ENCODE assay signal across 18 cellular contexts in genomic region chr15:63765338-63765737, GRCh38.
DNase-seq lines count a peak whose midpoint lies in the region; ATAC-seq and TF ChIP-seq lines count a peak whose summit lies in the region.
"Had no signal": no experiment of that assay in that cellular context is flagged by ENCODE, and none has a peak within 500 bp of the region (broad histone marks: within the 10 kb centered on the region; RNA-seq: fewer than 3 reads in every experiment).

No MANE protein-coding gene starts in this region.

- peaks cover 42% of the 10 kb centered on the region for H3K4me1 ChIP-seq in CD4-positive, alpha-beta memory T cell (ENCODE audit: insufficient read depth, low read length)
- H3K4me1 ChIP-seq in HUES6 (ENCODE audit: control insufficient read depth, insufficient read depth, low read length), result peaks cover 41% of the 10 kb centered on the region
- peaks cover 4% of the 10 kb centered on the region for H3K4me1 ChIP-seq in OCI-LY7 (ENCODE audit: insufficient read depth, low read length, poor library complexity, severe bottlenecking)
- H3K4me1 ChIP-seq: colonic mucosa had no signal

- H3K36me3 Mint-ChIP-seq in CD4-positive, alpha-beta memory T cell, result peaks cover 4 to 30% of the 10 kb centered on the region in 2 donors
- H3K36me3 Mint-ChIP-seq in glutamatergic neuron (ENCODE audit: unreplicated experiment), result no peaks in the 10 kb centered on the region
- H3K36me3 Mint-ChIP-seq in natural killer cell treated with Interleukin-12 subunit alpha and Interleukin-12 subunit beta and Interleukin-15 and Interleukin-18, amount 100 ng/mL, for 72 hours, result no peaks in the 10 kb centered on the region

- DNase-seq in CD4-positive, alpha-beta memory T cell, result no peak
- DNase-seq in glutamatergic neuron, result no peak
- DNase-seq in natural killer cell treated with Interleukin-12 subunit alpha and Interleukin-12 subunit beta and Interleukin-15 and Interleukin-18, amount 100 ng/mL, for 72 hours (ENCODE audit: low spot score), result no peak
- DNase-seq in HT-29 (ENCODE audit: low spot score), result no peak
- no peak for DNase-seq in activated gamma-delta T cell (lab: John Stamatoyannopoulos, UW)
- no peak for DNase-seq in NCI-H748 (lab: John Stamatoyannopoulos, UW; ENCODE audit: unreplicated experiment)
- no peak for DNase-seq in OCI-LY7 (ENCODE audit: low spot score)
- DNase-seq: activated CD4-positive, alpha-beta T cell treated with anti-CD3 and anti-CD28 coated beads for 1 hour; activated CD8-positive, alpha-beta memory T cell treated with anti-CD3 and anti-CD28 coated beads, Interleukin-2, amount 10 ng/mL, durations not matched to agents 7 days and 5 days; activated gamma-delta T cell treated with Interleukin-2 at 50 U/mL for 16 hours; colonic mucosa; hypothalamus; left lung; sigmoid colon; T-helper 9 cell had no signal

- no peak overlapping the region for H3K27ac ChIP-seq in CD4-positive, alpha-beta memory T cell (ENCODE audit: low read depth, low read length)
- H3K27ac ChIP-seq in HUES6 (ENCODE audit: low read depth, low read length) (peak overlapping the region; percentile 89), OCI-LY7 (ENCODE audit: low read depth, low read length, poor library complexity, severe bottlenecking) (no peak overlapping the region)
- H3K27ac ChIP-seq: colonic mucosa, left lung, sigmoid colon, SK-N-MC had no signal

- TF ChIP-seq CTCF in glutamatergic neuron (IDR thresholded peaks at IDR 0.05; ENCODE audit: partially characterized antibody, unreplicated experiment) (no peak), OCI-LY7 (conservative IDR thresholded peaks at IDR 0.05; ENCODE audit: low read length) (no peak)

- H3K9me3 Mint-ChIP-seq in CD4-positive, alpha-beta memory T cell, result no peaks in the 10 kb centered on the region
- H3K9me3 Mint-ChIP-seq in glutamatergic neuron (ENCODE audit: unreplicated experiment), result peaks cover 4% of the 10 kb centered on the region
- no peaks in the 10 kb centered on the region for H3K9me3 Mint-ChIP-seq in natural killer cell treated with Interleukin-12 subunit alpha and Interleukin-12 subunit beta and Interleukin-15 and Interleukin-18, amount 100 ng/mL, for 72 hours

- ATAC-seq in natural killer cell treated with Interleukin-12 subunit alpha and Interleukin-12 subunit beta and Interleukin-15 and Interleukin-18, amount 100 ng/mL, for 72 hours, result no peak
- ATAC-seq: activated CD8-positive, alpha-beta memory T cell treated with anti-CD3 and anti-CD28 coated beads, Interleukin-2, amount 10 ng/mL, durations not matched to agents 7 days and 5 days; HepG2; left lung had no signal

- intact Hi-C loops in CD4-positive, alpha-beta memory T cell (cut with micrococcal nuclease), result no loop called here
- intact Hi-C loops in OCI-LY7 (cut with micrococcal nuclease; ENCODE audit: unreplicated experiment), result no loop called here

- no TSS peak for BruUV-seq in OCI-LY7 (replicated peaks; lab: Mats Ljungman, UMichigan)

- no peaks in the 10 kb centered on the region for H3K27me3 Mint-ChIP-seq in CD4-positive, alpha-beta memory T cell
- peaks cover 3% of the 10 kb centered on the region for H3K27me3 Mint-ChIP-seq in glutamatergic neuron (ENCODE audit: unreplicated experiment)
- no peaks in the 10 kb centered on the region for H3K27me3 Mint-ChIP-seq in natural killer cell treated with Interleukin-12 subunit alpha and Interleukin-12 subunit beta and Interleukin-15 and Interleukin-18, amount 100 ng/mL, for 72 hours
- H3K27me3 Mint-ChIP-seq: activated CD8-positive, alpha-beta memory T cell treated with anti-CD3 and anti-CD28 coated beads, Interleukin-2, amount 10 ng/mL, durations not matched to agents 7 days and 5 days had no signal

- H3K4me2 ChIP-seq in OCI-LY7 (ENCODE audit: low read length), result no peak overlapping the region

- no peaks in the 10 kb centered on the region for H3K79me2 ChIP-seq in OCI-LY7 (ENCODE audit: insufficient read depth, low read depth, low read length)

- H2AFZ ChIP-seq in OCI-LY7 (ENCODE audit: low read length), result no peak overlapping the region

- peaks cover 46 to 66% (median 59%) of the 10 kb centered on the region in 4 donors for H3K4me1 Mint-ChIP-seq in CD4-positive, alpha-beta memory T cell
- H3K4me1 Mint-ChIP-seq in glutamatergic neuron (ENCODE audit: low read depth, unreplicated experiment), result peaks cover 13% of the 10 kb centered on the region
- H3K4me1 Mint-ChIP-seq in natural killer cell treated with Interleukin-12 subunit alpha and Interleukin-12 subunit beta and Interleukin-15 and Interleukin-18, amount 100 ng/mL, for 72 hours (ENCODE audit: low read depth in 2 of 2), result peaks cover 43 to 59% of the 10 kb centered on the region in 2 donors

- H3K27me3 ChIP-seq in CD4-positive, alpha-beta memory T cell (ENCODE audit: insufficient read depth, low read length), result no peaks in the 10 kb centered on the region
- no peaks in the 10 kb centered on the region for H3K27me3 ChIP-seq in HUES6 (ENCODE audit: control insufficient read depth, insufficient read depth, low read length)
- H3K27me3 ChIP-seq: colonic mucosa, left lung, sigmoid colon had no signal

- no peak overlapping the region for H3K4me3 ChIP-seq in CD4-positive, alpha-beta memory T cell (ENCODE audit: low read length in 2 of 2)
- H3K4me3 ChIP-seq in HUES6 (ENCODE audit: low read depth, low read length) (peak overlapping the region; percentile 34), OCI-LY7 (ENCODE audit: low read depth, low read length, poor library complexity, severe bottlenecking) (no peak overlapping the region)
- H3K4me3 ChIP-seq: colonic mucosa, left lung, sigmoid colon, SK-N-MC had no signal

- peak overlapping the region in 6 of 7 donors; percentile 7 to 74 (median 62) for H3K27ac Mint-ChIP-seq in CD4-positive, alpha-beta memory T cell
- peak overlapping the region; percentile 34 for H3K27ac Mint-ChIP-seq in glutamatergic neuron (ENCODE audit: unreplicated experiment)
- H3K27ac Mint-ChIP-seq in natural killer cell treated with Interleukin-12 subunit alpha and Interleukin-12 subunit beta and Interleukin-15 and Interleukin-18, amount 100 ng/mL, for 72 hours, result peak overlapping the region; percentile 10 to 52

- POLR2A ChIA-PET in CD4-positive, alpha-beta memory T cell (lab: Charles Lee; ENCODE audit: partially characterized antibody), result no interaction called here
- POLR2A ChIA-PET in OCI-LY7 (lab: Charles Lee), result interaction anchor here (0.6 kb wide), 1 partner anchor 904 kb away, joined by 3 read pairs; no protein-coding TSS in a partner anchor

- H4K20me1 ChIP-seq in OCI-LY7 (ENCODE audit: insufficient read depth, low read length), result no peaks in the 10 kb centered on the region; the same call in 1 of the 2 replicates

- H3K4me3 Mint-ChIP-seq in CD4-positive, alpha-beta memory T cell, result peak overlapping the region in 1 of 8 donors; percentile 35
- no peak overlapping the region for H3K4me3 Mint-ChIP-seq in glutamatergic neuron (ENCODE audit: unreplicated experiment)
- no peak overlapping the region for H3K4me3 Mint-ChIP-seq in natural killer cell treated with Interleukin-12 subunit alpha and Interleukin-12 subunit beta and Interleukin-15 and Interleukin-18, amount 100 ng/mL, for 72 hours
- H3K4me3 Mint-ChIP-seq: activated CD8-positive, alpha-beta memory T cell treated with anti-CD3 and anti-CD28 coated beads, Interleukin-2, amount 10 ng/mL, durations not matched to agents 7 days and 5 days had no signal

- peak overlapping the region; percentile 52 for H3K9ac ChIP-seq in HUES6 (ENCODE audit: low read length)

- no peaks in the 10 kb centered on the region for H3K9me2 ChIP-seq in OCI-LY7 (ENCODE audit: insufficient read depth, low read length)

- CTCF ChIA-PET in CD4-positive, alpha-beta memory T cell (lab: Charles Lee; ENCODE audit: partially characterized antibody), result interaction anchor here (1.1 kb wide), 2 partner anchors 13 to 281 kb away, joined by 3 read pairs; partner anchors contain the start of gene DAPK2
- CTCF ChIA-PET in OCI-LY7 (lab: Charles Lee; ENCODE audit: unreplicated experiment), result no interaction called here

- H3K9me3 ChIP-seq in CD4-positive, alpha-beta memory T cell (ENCODE audit: control insufficient read depth in 1 of 2, low read length in 2 of 2), result no peaks in the 10 kb centered on the region
- H3K9me3 ChIP-seq in HUES6 (ENCODE audit: control insufficient read depth, insufficient read depth, low read depth, low read length), result no peaks in the 10 kb centered on the region
- H3K9me3 ChIP-seq in OCI-LY7 (ENCODE audit: low read length), result no peaks in the 10 kb centered on the region
- H3K9me3 ChIP-seq: colonic mucosa, left lung, sigmoid colon had no signal

- H3K36me3 ChIP-seq in CD4-positive, alpha-beta memory T cell (ENCODE audit: insufficient read depth, low read length), result no peaks in the 10 kb centered on the region
- H3K36me3 ChIP-seq in HUES6 (ENCODE audit: control insufficient read depth, insufficient read depth, low read length) (no peaks in the 10 kb centered on the region), OCI-LY7 (ENCODE audit: insufficient read depth, low read length) (no peaks in the 10 kb centered on the region)
- H3K36me3 ChIP-seq: left lung, sigmoid colon had no signal
